ENCODE assay signal across 8 cellular contexts in the genomic region with DNA sequence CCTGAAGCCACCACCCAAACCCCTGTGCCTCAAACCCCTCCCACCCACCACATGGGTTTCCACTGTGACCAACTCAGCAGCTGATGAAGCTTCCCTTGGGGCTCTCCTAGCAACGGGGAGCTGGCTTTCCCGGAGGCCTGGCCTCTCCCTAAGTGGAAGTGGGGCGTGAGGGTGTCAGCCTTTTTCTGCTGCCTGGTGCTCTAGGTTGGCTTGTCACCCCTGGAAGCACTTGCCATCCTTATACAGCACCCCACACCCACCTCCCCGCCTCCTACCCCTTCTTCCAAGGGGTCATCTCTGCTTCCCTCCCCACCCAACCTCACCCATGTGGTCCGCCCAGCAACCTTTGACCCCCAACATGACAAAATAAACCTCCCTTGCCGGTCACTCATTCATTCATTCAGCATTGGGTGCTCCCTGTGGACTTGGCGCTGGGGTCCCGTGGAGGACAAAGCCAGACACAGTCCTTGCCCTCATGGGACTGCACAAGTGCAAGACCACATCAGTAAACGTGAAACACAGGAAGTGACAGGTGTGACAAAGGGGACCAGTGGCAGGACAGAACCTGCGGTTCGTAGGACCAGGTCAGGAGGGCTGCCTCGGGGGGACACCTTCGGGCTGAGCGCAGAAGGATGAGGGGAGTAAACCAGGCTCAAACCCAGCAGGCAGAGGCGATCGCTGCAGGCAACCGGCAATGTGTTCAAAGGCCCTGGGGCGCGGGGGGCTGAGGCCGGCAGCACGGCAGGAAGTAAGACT.
A peak's percentile ranks its signal among the peaks of the same experiment; 100 is the strongest.
DNase-seq lines count a peak whose midpoint lies in the region; ATAC-seq and TF ChIP-seq lines count a peak whose summit lies in the region.

No MANE protein-coding gene starts in this region.

- no peak overlapping the region for H3K4me3 ChIP-seq in gastroesophageal sphincter

- H3K4me1 Mint-ChIP-seq in T-helper 1 cell treated with Interleukin-12 subunit alpha and Interleukin-12 subunit beta and Interleukin-4 antibody, amounts not matched to agents 30 μg/mL and 1 μg/mL, for 36 hours (ENCODE audit: low read depth) = peaks cover 39% of the 10 kb centered on the region
- peaks cover 40% of the 10 kb centered on the region for H3K4me1 Mint-ChIP-seq in T-helper 17 cell
- peaks cover 99% of the 10 kb centered on the region for H3K4me1 Mint-ChIP-seq in stimulated activated memory B cell treated with anti-CD40 and anti-IgM and Interleukin-4, amounts not matched to agents 10 μg/mL and 1 μg/mL and 100 μg/mL, for 72 hours

- H3K27me3 ChIP-seq in gastroesophageal sphincter = no peaks in the 10 kb centered on the region

- TF ChIP-seq POLR2A in gastroesophageal sphincter (IDR thresholded peaks at IDR 0.05) = no peak

- H3K27me3 Mint-ChIP-seq in T-helper 1 cell treated with Interleukin-12 subunit alpha and Interleukin-12 subunit beta and Interleukin-4 antibody, amounts not matched to agents 30 μg/mL and 1 μg/mL, for 36 hours (ENCODE audit: low read depth) = peaks cover 9% of the 10 kb centered on the region
- H3K27me3 Mint-ChIP-seq in T-helper 17 cell = no peaks in the 10 kb centered on the region
- no peaks in the 10 kb centered on the region for H3K27me3 Mint-ChIP-seq in stimulated activated memory B cell treated with anti-CD40 and anti-IgM and Interleukin-4, amounts not matched to agents 10 μg/mL and 1 μg/mL and 100 μg/mL, for 72 hours

- H3K36me3 Mint-ChIP-seq in T-helper 1 cell treated with Interleukin-12 subunit alpha and Interleukin-12 subunit beta and Interleukin-4 antibody, amounts not matched to agents 30 μg/mL and 1 μg/mL, for 36 hours (ENCODE audit: low read depth) = no peaks in the 10 kb centered on the region
- H3K36me3 Mint-ChIP-seq in T-helper 17 cell (ENCODE audit: low read depth) = no peaks in the 10 kb centered on the region
- peaks cover 4% of the 10 kb centered on the region for H3K36me3 Mint-ChIP-seq in stimulated activated memory B cell treated with anti-CD40 and anti-IgM and Interleukin-4, amounts not matched to agents 10 μg/mL and 1 μg/mL and 100 μg/mL, for 72 hours

- 83 to 88% methylated on average over 1 to 10 of the region's 21 CpGs for WGBS in gastroesophageal sphincter (ENCODE audit: low coverage in 1 of 2), 2 donors

- H3K9me3 ChIP-seq in T-helper 17 cell (ENCODE audit: control insufficient read depth, low read length, poor library complexity, severe bottlenecking) (no peaks in the 10 kb centered on the region), gastroesophageal sphincter (no peaks in the 10 kb centered on the region)

- ATAC-seq in T-helper 17 cell = peak; percentile 3
- no peak for ATAC-seq in gastroesophageal sphincter
- no peak for ATAC-seq in stimulated activated memory B cell treated with anti-CD40 and anti-IgM and Interleukin-4, amounts not matched to agents 10 μg/mL and 1 μg/mL and 100 μg/mL, for 72 hours

- peak overlapping the region; percentile 56 to 95 (median 91) for H3K27ac ChIP-seq in gastroesophageal sphincter

- peak overlapping the region; percentile 52 for H3K4me3 Mint-ChIP-seq in T-helper 1 cell treated with Interleukin-12 subunit alpha and Interleukin-12 subunit beta and Interleukin-4 antibody, amounts not matched to agents 30 μg/mL and 1 μg/mL, for 36 hours
- peak overlapping the region; percentile 75 for H3K4me3 Mint-ChIP-seq in T-helper 17 cell
- peak overlapping the region; percentile 96 for H3K4me3 Mint-ChIP-seq in stimulated activated memory B cell treated with anti-CD40 and anti-IgM and Interleukin-4, amounts not matched to agents 10 μg/mL and 1 μg/mL and 100 μg/mL, for 72 hours

- no peak for TF ChIP-seq CTCF in gastroesophageal sphincter (IDR thresholded peaks at IDR 0.05)

- no peaks in the 10 kb centered on the region for H3K36me3 ChIP-seq in gastroesophageal sphincter

- TF ChIP-seq EP300 in gastroesophageal sphincter (IDR thresholded peaks at IDR 0.05) = no peak

- peak overlapping the region; percentile 82 for H3K27ac Mint-ChIP-seq in T-helper 1 cell treated with Interleukin-12 subunit alpha and Interleukin-12 subunit beta and Interleukin-4 antibody, amounts not matched to agents 30 μg/mL and 1 μg/mL, for 36 hours
- H3K27ac Mint-ChIP-seq in T-helper 17 cell = peak overlapping the region; percentile 94
- H3K27ac Mint-ChIP-seq in stimulated activated memory B cell treated with anti-CD40 and anti-IgM and Interleukin-4, amounts not matched to agents 10 μg/mL and 1 μg/mL and 100 μg/mL, for 72 hours = peak overlapping the region; percentile 95

- no peak for DNase-seq in T-helper 1 cell
- no peak for DNase-seq in T-helper 17 cell
- DNase-seq in medulla oblongata (ENCODE audit: extremely low spot score) = no peak
- no peak for DNase-seq in T1000 (lab: John Stamatoyannopoulos, UW)
- DNase-seq in GOT3 (lab: John Stamatoyannopoulos, UW) = no peak

- H3K9me3 Mint-ChIP-seq in T-helper 1 cell treated with Interleukin-12 subunit alpha and Interleukin-12 subunit beta and Interleukin-4 antibody, amounts not matched to agents 30 μg/mL and 1 μg/mL, for 36 hours = no peaks in the 10 kb centered on the region
- H3K9me3 Mint-ChIP-seq in stimulated activated memory B cell treated with anti-CD40 and anti-IgM and Interleukin-4, amounts not matched to agents 10 μg/mL and 1 μg/mL and 100 μg/mL, for 72 hours = no peaks in the 10 kb centered on the region

- peaks cover 3 to 92% (median 36%) of the 10 kb centered on the region in 3 donors for H3K4me1 ChIP-seq in gastroesophageal sphincter
